Comparison of ENCODE assay signal across 15 cellular contexts in genomic region chr18:55153346-55153745, GRCh38.
A peak's percentile ranks its signal among the peaks of the same experiment; 100 is the strongest.
DNase-seq lines count a peak whose midpoint lies in the region; TF ChIP-seq lines count a peak whose summit lies in the region.
"Had no signal": no experiment of that assay in that cellular context is flagged by ENCODE, and none has a peak within 500 bp of the region (broad histone marks: within the 10 kb centered on the region; RNA-seq: fewer than 3 reads in every experiment).

No MANE protein-coding gene starts in this region.

- no peak overlapping the region for H3K4me2 ChIP-seq in osteoblast (ENCODE audit: insufficient read depth, low read length)
- H3K4me2 ChIP-seq: A549, BLaER1 had no signal

- no peaks in the 10 kb centered on the region for H3K9me3 ChIP-seq in osteoblast (ENCODE audit: low read depth, low read length)
- H3K9me3 ChIP-seq: A549, BLaER1 had no signal

- TF ChIP-seq CTCF in epithelial cell of esophagus (IDR thresholded peaks at IDR 0.05; ENCODE audit: insufficient read depth, low read depth, low read length, missing control alignments) (no peak), osteoblast (IDR thresholded peaks at IDR 0.05; ENCODE audit: extremely low read depth, low read depth, low read length) (no peak)

- no peaks in the 10 kb centered on the region for H3K79me2 ChIP-seq in osteoblast (ENCODE audit: insufficient read depth, low read length)

- H3K27ac ChIP-seq in osteoblast (ENCODE audit: low read depth, low read length): peak overlapping the region; percentile 48
- H3K27ac ChIP-seq: 22Rv1, A549, BLaER1 had no signal

- H3K36me3 ChIP-seq in osteoblast (ENCODE audit: insufficient read depth, low read length): no peaks in the 10 kb centered on the region
- H3K36me3 ChIP-seq: BLaER1 had no signal

- H3K4me1 ChIP-seq in osteoblast (ENCODE audit: insufficient read depth, low read length): peaks cover 9% of the 10 kb centered on the region
- H3K4me1 ChIP-seq: A549, BLaER1 had no signal

- peak; percentile 23 for DNase-seq in NCI-H2171 treated with DMSO at 0.1 percent for 48 hours (lab: John Stamatoyannopoulos, UW)
- DNase-seq in NCI-H2171 (lab: John Stamatoyannopoulos, UW): no peak
- DNase-seq in ELR (ENCODE audit: low read depth): peak; percentile 16
- peak; percentile 9 for DNase-seq in epithelial cell of esophagus (ENCODE audit: low read depth)
- DNase-seq in osteoblast (ENCODE audit: insufficient read length, low spot score, missing footprints): no peak
- no peak for DNase-seq in DMS153 treated with DMSO at 0.1 percent for 48 hours (lab: John Stamatoyannopoulos, UW; ENCODE audit: unreplicated experiment)
- no peak for DNase-seq in amniotic stem cell (lab: John Stamatoyannopoulos, UW)
- DNase-seq: CD4-positive, alpha-beta memory T cell; DMS153; DMS79 treated with DMSO at 0.1 percent for 48 hours; H9 had no signal

- H4K20me1 ChIP-seq in osteoblast (ENCODE audit: insufficient read depth, low read length): no peaks in the 10 kb centered on the region
- H4K20me1 ChIP-seq: BLaER1 had no signal

- peaks cover 3% of the 10 kb centered on the region for H3K27me3 ChIP-seq in osteoblast (ENCODE audit: insufficient read depth, low read length)
- H3K27me3 ChIP-seq: BLaER1 had no signal

- no peak overlapping the region for H2AFZ ChIP-seq in osteoblast (ENCODE audit: low read length)

- no peak overlapping the region for H3K4me3 ChIP-seq in epithelial cell of esophagus (ENCODE audit: low read length)
- H3K4me3 ChIP-seq in osteoblast (ENCODE audit: insufficient read depth, low read length): no peak overlapping the region
- H3K4me3 ChIP-seq: A549, BLaER1, GM12878 had no signal

Comparison
In these comparisons a context has a peak if more than half of its experiments do, and no peak if none do; other contexts are left out.
1. DNase-seq: peak in NCI-H2171 treated with DMSO at 0.1 percent for 48 hours (single experiment), ELR (single experiment) and epithelial cell of esophagus (single experiment); none in NCI-H2171 (single experiment), osteoblast (single experiment), DMS153 treated with DMSO at 0.1 percent for 48 hours (single experiment) and amniotic stem cell (single experiment).